ENCODE assay signal across 22 cellular contexts in the genomic region with DNA sequence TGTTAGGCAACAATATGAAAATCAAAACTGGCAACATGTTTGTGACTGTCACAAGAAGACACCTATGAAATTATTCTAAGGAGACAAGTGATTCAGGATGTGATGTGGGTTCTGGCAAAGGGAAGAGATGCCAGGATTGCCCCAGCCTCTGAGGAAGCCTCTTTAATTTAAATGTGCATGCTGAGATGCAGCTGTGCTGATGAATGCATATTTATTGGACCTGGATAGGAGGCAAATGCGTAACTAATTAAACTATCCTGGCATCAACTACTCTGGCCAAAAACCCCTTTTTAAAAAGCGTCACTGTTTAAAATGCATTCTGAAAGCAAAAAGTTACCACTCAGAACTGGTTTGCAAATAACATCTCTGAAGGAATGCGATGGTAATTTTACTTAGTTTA.
DNase-seq lines count a peak whose midpoint lies in the region; ATAC-seq and TF ChIP-seq lines count a peak whose summit lies in the region.
"Had no signal": no experiment of that assay in that cellular context is flagged by ENCODE, and none has a peak within 500 bp of the region (broad histone marks: within the 10 kb centered on the region; RNA-seq: fewer than 3 reads in every experiment).

No MANE protein-coding gene starts in this region.

- H3K36me3 ChIP-seq in A673 (ENCODE audit: insufficient read depth, low read length, poor library complexity, severe bottlenecking) (no peaks in the 10 kb centered on the region), SJCRH30 (no peaks in the 10 kb centered on the region), WERI-Rb-1 (no peaks in the 10 kb centered on the region)
- H3K36me3 ChIP-seq: BE2C, BLaER1 had no signal

- BruUV-seq in A673 (replicated peaks; lab: Mats Ljungman, UMichigan), result no TSS peak

- H3K27me3 Mint-ChIP-seq in mesothelial cell of epicardium (ENCODE audit: low read depth), result no peaks in the 10 kb centered on the region

- peaks cover 51% of the 10 kb centered on the region for H3K4me1 Mint-ChIP-seq in mesothelial cell of epicardium
- H3K4me1 Mint-ChIP-seq: CD14-positive monocyte; CD4-positive, alpha-beta memory T cell; CD4-positive, CD25-positive, alpha-beta regulatory T cell; CD8-positive, alpha-beta memory T cell had no signal

- DNase-seq in A673 (ENCODE audit: low spot score), result peak; percentile 79
- peak; percentile 19 to 51 for DNase-seq in SJCRH30
- DNase-seq in mesothelial cell of epicardium (ENCODE audit: low spot score in 2 of 2, unreplicated experiment in 2 of 2), result no peak
- DNase-seq in WERI-Rb-1, result no peak
- DNase-seq: ACHN; BE2C; C1 segment of cervical spinal cord; CD4-positive, alpha-beta memory T cell; CD4-positive, CD25-positive, alpha-beta regulatory T cell; CD8-positive, alpha-beta memory T cell; DMS 273 treated with DMSO at 0.1 percent for 48 hours; DMS153; DMS53; DMS79; DND-41; EL; GF-D8 had no signal

- H3K9me3 Mint-ChIP-seq in mesothelial cell of epicardium, result peaks cover 18% of the 10 kb centered on the region

- H3K27ac Mint-ChIP-seq in mesothelial cell of epicardium, result peak overlapping the region; percentile 97
- H3K27ac Mint-ChIP-seq: CD14-positive monocyte; CD4-positive, alpha-beta memory T cell; CD4-positive, CD25-positive, alpha-beta regulatory T cell had no signal

- no peak overlapping the region for H3K4me3 Mint-ChIP-seq in mesothelial cell of epicardium
- H3K4me3 Mint-ChIP-seq: CD14-positive monocyte; CD4-positive, alpha-beta memory T cell; CD4-positive, CD25-positive, alpha-beta regulatory T cell; CD8-positive, alpha-beta memory T cell had no signal

- H3K27ac ChIP-seq in A673 (ENCODE audit: low read depth, low read length, poor library complexity, severe bottlenecking), result no peak overlapping the region
- peak overlapping the region; percentile 70 for H3K27ac ChIP-seq in SJCRH30
- H3K27ac ChIP-seq in WERI-Rb-1, result no peak overlapping the region
- H3K27ac ChIP-seq: 22Rv1, A549, BLaER1 had no signal

- no peak for TF ChIP-seq CTCF in A673 (conservative IDR thresholded peaks at IDR 0.05; ENCODE audit: low read depth, low read length)
- no peak for TF ChIP-seq CTCF in mesothelial cell of epicardium (IDR thresholded peaks at IDR 0.05; ENCODE audit: unreplicated experiment)
- no peak for TF ChIP-seq CTCF in WERI-Rb-1 (IDR thresholded peaks at IDR 0.05; ENCODE audit: low read depth, low read length)

- intact Hi-C loops in A673 (cut with micrococcal nuclease; ENCODE audit: unreplicated experiment), result no loop called here

- POLR2A ChIA-PET in A673 (lab: Charles Lee; ENCODE audit: low non-redundant PET), result interaction anchor here (0.7 kb wide), 1 partner anchor 176 kb away, joined by 5 read pairs; no protein-coding TSS in a partner anchor

- H3K4me3 ChIP-seq in A673 (ENCODE audit: low read depth, low read length, poor library complexity, severe bottlenecking), result no peak overlapping the region
- no peak overlapping the region for H3K4me3 ChIP-seq in SJCRH30
- H3K4me3 ChIP-seq in WERI-Rb-1 (ENCODE audit: low read depth, low read length), result no peak overlapping the region
- H3K4me3 ChIP-seq: A549, BLaER1 had no signal

- no peaks in the 10 kb centered on the region for H3K27me3 ChIP-seq in A673 (replicated peaks; ENCODE audit: insufficient read depth, low read depth, low read length, poor library complexity)
- H3K27me3 ChIP-seq in SJCRH30, result no peaks in the 10 kb centered on the region
- no peaks in the 10 kb centered on the region for H3K27me3 ChIP-seq in WERI-Rb-1 (ENCODE audit: insufficient read depth, low read depth, severe bottlenecking)
- H3K27me3 ChIP-seq: BE2C, BLaER1 had no signal

- CTCF ChIA-PET in A673 (lab: Charles Lee), result no interaction called here

- peaks cover 21% of the 10 kb centered on the region for H3K4me1 ChIP-seq in A673 (ENCODE audit: insufficient read depth, low read length, poor library complexity, severe bottlenecking)
- peaks cover 13% of the 10 kb centered on the region for H3K4me1 ChIP-seq in SJCRH30
- H3K4me1 ChIP-seq: A549, BE2C, BLaER1 had no signal

- no peak for ATAC-seq in GM21526 (IDR thresholded peaks at IDR 0.05; ENCODE audit: low FRiP score, unreplicated experiment)
- ATAC-seq: A549 had no signal

- H3K9me3 ChIP-seq in A673 (ENCODE audit: low read depth, low read length, poor library complexity, severe bottlenecking), result no peaks in the 10 kb centered on the region
- no peaks in the 10 kb centered on the region for H3K9me3 ChIP-seq in SJCRH30 (replicated peaks)
- H3K9me3 ChIP-seq in WERI-Rb-1 (ENCODE audit: severe bottlenecking), result no peaks in the 10 kb centered on the region
- H3K9me3 ChIP-seq: A549, BE2C, BLaER1 had no signal

- H3K36me3 Mint-ChIP-seq in mesothelial cell of epicardium, result peaks cover 5% of the 10 kb centered on the region
- H3K36me3 Mint-ChIP-seq: CD14-positive monocyte; CD4-positive, alpha-beta memory T cell; CD4-positive, CD25-positive, alpha-beta regulatory T cell; CD8-positive, alpha-beta memory T cell had no signal

Comparison
In these comparisons a context has a peak if more than half of its experiments do, and no peak if none do; other contexts are left out.
1. DNase-seq: peak in A673 (single experiment) and SJCRH30 (2 of 2); none in mesothelial cell of epicardium (0 of 2) and WERI-Rb-1 (single experiment).